Comparison of ENCODE assay signal across 1 cellular context in genomic region chr7:150828384-150828783, GRCh38.
TF ChIP-seq lines count a peak whose summit lies in the region.

No MANE protein-coding gene starts in this region.

TF ChIP-seq in H1, 55 proteins besides CTCF, POLR2A, EP300 and RAD21:
- TF ChIP-seq JUN (IDR thresholded peaks at IDR 0.05; ENCODE audit: low read depth, low read length) (no peak), TBP (IDR thresholded peaks at IDR 0.05; ENCODE audit: low read depth, low read length) (no peak), RXRA (IDR thresholded peaks at IDR 0.05; ENCODE audit: insufficient read depth, low read depth, low read length) (no peak), CHD1 (IDR thresholded peaks at IDR 0.05; ENCODE audit: low read depth, low read length) (no peak), CHD7 (IDR thresholded peaks at IDR 0.05; ENCODE audit: insufficient replicate concordance, low read length) (no peak), ASH2L (IDR thresholded peaks at IDR 0.05; ENCODE audit: low read length) (no peak), SP2 (IDR thresholded peaks at IDR 0.05; ENCODE audit: low read length) (no peak), POLR2AphosphoS5 (IDR thresholded peaks at IDR 0.05; ENCODE audit: low read depth, low read length) (no peak), TAF7 (optimal IDR thresholded peaks at IDR 0.05; ENCODE audit: borderline replicate concordance, low read depth, low read length) (no peak), ZNF274 (IDR thresholded peaks at IDR 0.05; ENCODE audit: borderline replicate concordance, extremely low read depth, low read length) (no peak), SRF (IDR thresholded peaks at IDR 0.05; ENCODE audit: low read depth, low read length) (no peak), GTF2F1 (IDR thresholded peaks at IDR 0.05; ENCODE audit: borderline replicate concordance, low read depth, low read length) (no peak), CREB1 (IDR thresholded peaks at IDR 0.05) (no peak)
TF ChIP-seq in H1: peak in this region for 0.
